ENCODE assay signal across 1 cellular context in the genomic region with DNA sequence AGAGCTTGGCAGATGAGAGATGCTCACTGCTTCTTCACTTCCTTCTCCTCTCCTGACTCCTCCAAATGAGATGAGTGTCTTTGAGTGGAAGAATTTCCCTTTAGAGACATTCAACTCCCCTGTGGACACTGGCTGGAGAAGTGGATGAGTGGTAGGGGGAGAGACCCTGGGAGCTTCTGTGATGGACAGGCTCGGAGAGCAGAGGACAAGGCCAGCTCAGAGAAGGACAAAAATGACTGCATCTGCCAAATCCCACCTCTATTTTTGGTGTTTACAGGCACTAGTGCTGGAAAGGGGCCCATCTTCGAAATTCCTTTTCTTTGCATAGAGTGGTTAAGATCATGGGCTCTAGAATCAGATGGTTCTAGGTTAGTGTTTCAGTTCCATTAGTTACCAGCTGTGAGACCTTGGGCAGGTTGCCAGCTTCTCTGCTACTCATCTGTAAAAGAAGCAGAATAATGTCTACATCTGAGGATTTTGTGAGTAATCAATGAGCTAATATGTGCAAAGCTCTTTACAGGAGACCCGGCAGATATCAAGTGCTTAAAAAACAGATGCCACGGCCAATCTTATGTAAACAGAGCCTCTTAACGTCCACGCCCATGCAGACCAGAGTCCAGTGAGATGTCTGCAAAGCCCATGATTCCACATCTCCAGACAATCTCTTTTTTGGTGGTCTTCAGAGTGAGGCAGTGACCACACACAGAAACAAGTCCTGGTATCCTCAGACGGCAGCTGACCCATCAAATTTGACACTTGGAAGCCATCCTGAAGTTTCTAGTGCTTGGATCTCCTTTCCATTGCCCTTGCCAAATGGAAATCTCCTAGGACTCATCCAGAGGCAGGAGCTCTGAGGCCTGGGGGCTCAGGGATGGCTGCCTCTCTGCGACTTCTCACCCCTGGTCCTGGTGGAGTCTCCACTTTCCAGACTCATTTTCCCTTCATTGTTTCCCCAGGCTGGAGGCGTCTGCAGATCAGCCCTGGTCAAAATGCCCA.
TF ChIP-seq lines count a peak whose summit lies in the region.

No MANE protein-coding gene starts in this region.

TF ChIP-seq in HepG2, 621 proteins besides CTCF, POLR2A, EP300 and RAD21 (continued from another document):
- TF ChIP-seq, protein P1, sequence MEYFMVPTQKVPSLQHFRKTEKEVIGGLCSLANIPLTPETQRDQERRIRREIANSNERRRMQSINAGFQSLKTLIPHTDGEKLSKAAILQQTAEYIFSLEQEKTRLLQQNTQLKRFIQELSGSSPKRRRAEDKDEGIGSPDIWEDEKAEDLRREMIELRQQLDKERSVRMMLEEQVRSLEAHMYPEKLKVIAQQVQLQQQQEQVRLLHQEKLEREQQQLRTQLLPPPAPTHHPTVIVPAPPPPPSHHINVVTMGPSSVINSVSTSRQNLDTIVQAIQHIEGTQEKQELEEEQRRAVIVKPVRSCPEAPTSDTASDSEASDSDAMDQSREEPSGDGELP (IDR thresholded peaks at IDR 0.05; ENCODE audit: borderline replicate concordance, low read depth), result peak; percentile 69
- TF ChIP-seq ZNF350 (CRISPR knock-in tag; IDR thresholded peaks at IDR 0.05; ENCODE audit: borderline replicate concordance, low read depth), result no peak
- TF ChIP-seq ZNF614 (CRISPR knock-in tag; IDR thresholded peaks at IDR 0.05; ENCODE audit: borderline replicate concordance), result no peak
- TF ChIP-seq THAP11 (CRISPR knock-in tag; IDR thresholded peaks at IDR 0.05), result 0 out of 2 replicates have a peak, but pooled peaks have one; percentile 10
- TF ChIP-seq SP5 (CRISPR knock-in tag; IDR thresholded peaks at IDR 0.05; ENCODE audit: borderline replicate concordance, low read depth), result peak; percentile 92
- no peak for TF ChIP-seq ZNF431 (CRISPR knock-in tag; IDR thresholded peaks at IDR 0.05; ENCODE audit: borderline replicate concordance, low read depth)
- TF ChIP-seq, protein P2, sequence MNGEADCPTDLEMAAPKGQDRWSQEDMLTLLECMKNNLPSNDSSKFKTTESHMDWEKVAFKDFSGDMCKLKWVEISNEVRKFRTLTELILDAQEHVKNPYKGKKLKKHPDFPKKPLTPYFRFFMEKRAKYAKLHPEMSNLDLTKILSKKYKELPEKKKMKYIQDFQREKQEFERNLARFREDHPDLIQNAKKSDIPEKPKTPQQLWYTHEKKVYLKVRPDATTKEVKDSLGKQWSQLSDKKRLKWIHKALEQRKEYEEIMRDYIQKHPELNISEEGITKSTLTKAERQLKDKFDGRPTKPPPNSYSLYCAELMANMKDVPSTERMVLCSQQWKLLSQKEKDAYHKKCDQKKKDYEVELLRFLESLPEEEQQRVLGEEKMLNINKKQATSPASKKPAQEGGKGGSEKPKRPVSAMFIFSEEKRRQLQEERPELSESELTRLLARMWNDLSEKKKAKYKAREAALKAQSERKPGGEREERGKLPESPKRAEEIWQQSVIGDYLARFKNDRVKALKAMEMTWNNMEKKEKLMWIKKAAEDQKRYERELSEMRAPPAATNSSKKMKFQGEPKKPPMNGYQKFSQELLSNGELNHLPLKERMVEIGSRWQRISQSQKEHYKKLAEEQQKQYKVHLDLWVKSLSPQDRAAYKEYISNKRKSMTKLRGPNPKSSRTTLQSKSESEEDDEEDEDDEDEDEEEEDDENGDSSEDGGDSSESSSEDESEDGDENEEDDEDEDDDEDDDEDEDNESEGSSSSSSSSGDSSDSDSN (CRISPR knock-in tag; IDR thresholded peaks at IDR 0.05), result no peak
- TF ChIP-seq, protein P3, sequence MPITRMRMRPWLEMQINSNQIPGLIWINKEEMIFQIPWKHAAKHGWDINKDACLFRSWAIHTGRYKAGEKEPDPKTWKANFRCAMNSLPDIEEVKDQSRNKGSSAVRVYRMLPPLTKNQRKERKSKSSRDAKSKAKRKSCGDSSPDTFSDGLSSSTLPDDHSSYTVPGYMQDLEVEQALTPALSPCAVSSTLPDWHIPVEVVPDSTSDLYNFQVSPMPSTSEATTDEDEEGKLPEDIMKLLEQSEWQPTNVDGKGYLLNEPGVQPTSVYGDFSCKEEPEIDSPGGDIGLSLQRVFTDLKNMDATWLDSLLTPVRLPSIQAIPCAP (CRISPR knock-in tag; IDR thresholded peaks at IDR 0.05; ENCODE audit: low read depth), result no peak
- no peak for TF ChIP-seq ZNF878 (CRISPR knock-in tag; IDR thresholded peaks at IDR 0.05)
- no peak for TF ChIP-seq XRCC5 (optimal IDR thresholded peaks at IDR 0.05; ENCODE audit: low read length)
- no peak for TF ChIP-seq ZNF607 (CRISPR knock-in tag; IDR thresholded peaks at IDR 0.05; ENCODE audit: borderline replicate concordance)
- TF ChIP-seq ZNF556 (CRISPR knock-in tag; IDR thresholded peaks at IDR 0.05; ENCODE audit: borderline replicate concordance), result no peak
- TF ChIP-seq MED1 (CRISPR knock-in tag; IDR thresholded peaks at IDR 0.05), result peak; percentile 30; the same call in 1 of the 2 replicates
- TF ChIP-seq, protein P4, sequence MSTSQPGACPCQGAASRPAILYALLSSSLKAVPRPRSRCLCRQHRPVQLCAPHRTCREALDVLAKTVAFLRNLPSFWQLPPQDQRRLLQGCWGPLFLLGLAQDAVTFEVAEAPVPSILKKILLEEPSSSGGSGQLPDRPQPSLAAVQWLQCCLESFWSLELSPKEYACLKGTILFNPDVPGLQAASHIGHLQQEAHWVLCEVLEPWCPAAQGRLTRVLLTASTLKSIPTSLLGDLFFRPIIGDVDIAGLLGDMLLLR (CRISPR knock-in tag; IDR thresholded peaks at IDR 0.05), result no peak
- no peak for TF ChIP-seq KLF9 (CRISPR knock-in tag; IDR thresholded peaks at IDR 0.05; ENCODE audit: low read depth)
- peak; percentile 52; the same call in 1 of the 2 replicates for TF ChIP-seq FOSL2 (CRISPR knock-in tag; IDR thresholded peaks at IDR 0.05)
- no peak for TF ChIP-seq PHF5A (CRISPR knock-in tag; IDR thresholded peaks at IDR 0.05; ENCODE audit: low read depth, unreplicated experiment)
- TF ChIP-seq, protein P5, sequence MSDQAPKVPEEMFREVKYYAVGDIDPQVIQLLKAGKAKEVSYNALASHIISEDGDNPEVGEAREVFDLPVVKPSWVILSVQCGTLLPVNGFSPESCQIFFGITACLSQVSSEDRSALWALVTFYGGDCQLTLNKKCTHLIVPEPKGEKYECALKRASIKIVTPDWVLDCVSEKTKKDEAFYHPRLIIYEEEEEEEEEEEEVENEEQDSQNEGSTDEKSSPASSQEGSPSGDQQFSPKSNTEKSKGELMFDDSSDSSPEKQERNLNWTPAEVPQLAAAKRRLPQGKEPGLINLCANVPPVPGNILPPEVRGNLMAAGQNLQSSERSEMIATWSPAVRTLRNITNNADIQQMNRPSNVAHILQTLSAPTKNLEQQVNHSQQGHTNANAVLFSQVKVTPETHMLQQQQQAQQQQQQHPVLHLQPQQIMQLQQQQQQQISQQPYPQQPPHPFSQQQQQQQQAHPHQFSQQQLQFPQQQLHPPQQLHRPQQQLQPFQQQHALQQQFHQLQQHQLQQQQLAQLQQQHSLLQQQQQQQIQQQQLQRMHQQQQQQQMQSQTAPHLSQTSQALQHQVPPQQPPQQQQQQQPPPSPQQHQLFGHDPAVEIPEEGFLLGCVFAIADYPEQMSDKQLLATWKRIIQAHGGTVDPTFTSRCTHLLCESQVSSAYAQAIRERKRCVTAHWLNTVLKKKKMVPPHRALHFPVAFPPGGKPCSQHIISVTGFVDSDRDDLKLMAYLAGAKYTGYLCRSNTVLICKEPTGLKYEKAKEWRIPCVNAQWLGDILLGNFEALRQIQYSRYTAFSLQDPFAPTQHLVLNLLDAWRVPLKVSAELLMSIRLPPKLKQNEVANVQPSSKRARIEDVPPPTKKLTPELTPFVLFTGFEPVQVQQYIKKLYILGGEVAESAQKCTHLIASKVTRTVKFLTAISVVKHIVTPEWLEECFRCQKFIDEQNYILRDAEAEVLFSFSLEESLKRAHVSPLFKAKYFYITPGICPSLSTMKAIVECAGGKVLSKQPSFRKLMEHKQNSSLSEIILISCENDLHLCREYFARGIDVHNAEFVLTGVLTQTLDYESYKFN (CRISPR knock-in tag; conservative IDR thresholded peaks at IDR 0.05), result peak; percentile 80
- no peak for TF ChIP-seq ZKSCAN5 (CRISPR knock-in tag; IDR thresholded peaks at IDR 0.05)
- no peak for TF ChIP-seq NPAS2 (CRISPR knock-in tag; IDR thresholded peaks at IDR 0.05; ENCODE audit: borderline replicate concordance)
- no peak for TF ChIP-seq ZFYVE20 (CRISPR knock-in tag; IDR thresholded peaks at IDR 0.05; ENCODE audit: borderline replicate concordance, low read depth)
- no peak for TF ChIP-seq FOXA1 (IDR thresholded peaks at IDR 0.05)
- TF ChIP-seq FOXA1 (CRISPR knock-in tag; IDR thresholded peaks at IDR 0.05), result peak; percentile 79
- TF ChIP-seq FOXA3 (CRISPR knock-in tag; IDR thresholded peaks at IDR 0.05), result peak; percentile 85
- no peak for TF ChIP-seq ZNF441 (CRISPR knock-in tag; IDR thresholded peaks at IDR 0.05; ENCODE audit: borderline replicate concordance)
- TF ChIP-seq SIX1 (CRISPR knock-in tag; IDR thresholded peaks at IDR 0.05; ENCODE audit: borderline replicate concordance), result 0 out of 2 replicates have a peak, but pooled peaks have one; percentile 21
- TF ChIP-seq CCAR2 (optimal IDR thresholded peaks at IDR 0.05; ENCODE audit: low read depth, low read length), result no peak
- no peak for TF ChIP-seq MTF2 (CRISPR knock-in tag; IDR thresholded peaks at IDR 0.05; ENCODE audit: borderline replicate concordance)
- TF ChIP-seq SALL1 (CRISPR knock-in tag; IDR thresholded peaks at IDR 0.05), result peak; percentile 63
- no peak for TF ChIP-seq RBM39 (IDR thresholded peaks at IDR 0.05; ENCODE audit: low read depth, low read length, poor library complexity, severe bottlenecking)
- TF ChIP-seq ZFP36L1 (CRISPR knock-in tag; IDR thresholded peaks at IDR 0.05), result no peak
- no peak for TF ChIP-seq SOX5 (CRISPR knock-in tag; IDR thresholded peaks at IDR 0.05; ENCODE audit: borderline replicate concordance)
TF ChIP-seq in HepG2: peak in this region for 50.
